15 cellular contexts compared by ENCODE assay signal in the genomic region with DNA sequence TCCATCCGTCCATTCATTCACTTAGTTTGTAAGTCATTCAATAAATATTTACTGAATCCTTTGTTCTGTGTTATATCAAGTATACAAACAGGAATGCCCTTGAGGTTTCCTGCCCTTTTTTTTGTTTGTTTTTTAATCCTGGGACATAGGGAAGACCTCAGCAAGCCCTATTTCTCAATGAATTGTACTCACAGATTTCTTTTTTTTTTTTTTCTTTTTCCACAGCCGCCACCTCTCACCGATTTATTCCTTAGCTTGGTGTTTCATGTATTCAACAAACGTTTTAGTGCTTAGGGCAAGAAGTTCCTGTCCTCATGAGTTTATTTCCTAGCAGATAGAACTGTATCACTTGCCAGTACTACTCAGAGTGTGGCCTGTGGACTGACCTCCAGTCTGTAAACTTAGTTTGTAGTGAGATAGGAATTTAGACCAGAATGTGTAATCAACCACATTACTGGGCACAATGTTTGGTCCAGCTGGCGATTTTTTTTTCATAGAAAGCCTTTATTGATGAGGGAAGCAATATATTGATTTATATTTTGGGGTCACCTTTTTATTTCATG. TPM values are rescaled to one million over a fixed set of nuclear protein-coding genes. Genes with fewer than 3 reads are reported as not detected.
A peak's percentile ranks its signal among the peaks of the same experiment; 100 is the strongest.
DNase-seq lines count a peak whose midpoint lies in the region; ATAC-seq and TF ChIP-seq lines count a peak whose summit lies in the region.
"Had no signal": no experiment of that assay in that cellular context is flagged by ENCODE, and none has a peak within 500 bp of the region (broad histone marks: within the 10 kb centered on the region; RNA-seq: fewer than 3 reads in every experiment).

No MANE protein-coding gene starts in this region.

- peaks cover 6 to 72% (median 23%) of the 10 kb centered on the region in 4 donors for H3K36me3 ChIP-seq in right lobe of liver
- H3K36me3 ChIP-seq in vagina, result peaks cover 0 to 55% of the 10 kb centered on the region in 2 donors
- H3K36me3 ChIP-seq: ovary had no signal

- H3K9me3 ChIP-seq in AG04450 (ENCODE audit: control insufficient read depth, insufficient read depth, low read length), result no peaks in the 10 kb centered on the region
- H3K9me3 ChIP-seq in right lobe of liver, result no peaks in the 10 kb centered on the region
- no peaks in the 10 kb centered on the region for H3K9me3 ChIP-seq in vagina
- H3K9me3 ChIP-seq: ovary, tibial nerve had no signal

- CTCF ChIA-PET in AG04450 (lab: Charles Lee), result interaction anchor here (1.7 to 1.9 kb wide), 2 partner anchors 20 to 28 kb away, joined by 6 to 8 read pairs; no protein-coding TSS in a partner anchor

- H3K4me3 ChIP-seq in AG04450 (ENCODE audit: low read depth, low read length), result no peak overlapping the region
- H3K4me3 ChIP-seq in right lobe of liver, result no peak overlapping the region
- H3K4me3 ChIP-seq in vagina, result no peak overlapping the region
- H3K4me3 ChIP-seq: ovary, tibial nerve had no signal

- ATAC-seq in right lobe of liver, result peak; percentile 75 to 86 (median 83)

- POLR2A ChIA-PET in AG04450 (lab: Yijun Ruan, JAX), result interaction anchor here (0.7 kb wide), 1 partner anchor 46 kb away, joined by 3 read pairs; no protein-coding TSS in a partner anchor

- TF ChIP-seq POLR2A in right lobe of liver (IDR thresholded peaks at IDR 0.05), result no peak
- no peak for TF ChIP-seq POLR2A in vagina (IDR thresholded peaks at IDR 0.05)

- DNase-seq in AG04450 (ENCODE audit: low read depth, low spot score) (peak; percentile 43), M059J (ENCODE audit: low read depth) (peak; percentile 81), fibroblast of gingiva (ENCODE audit: low read depth) (peak; percentile 36), right lobe of liver (peak in 1 of 3 donors; percentile 50), OCI-M2 (lab: John Stamatoyannopoulos, UW; ENCODE audit: unreplicated experiment) (no peak), vagina (ENCODE audit: extremely low spot score in 2 of 2) (no peak), DMS114 treated with DMSO at 0.1 percent for 48 hours (lab: John Stamatoyannopoulos, UW; ENCODE audit: unreplicated experiment) (no peak), SKM-1 treated with dmso at 0.1 percent for 144 hours (lab: John Stamatoyannopoulos, UW; ENCODE audit: unreplicated experiment) (no peak)
- DNase-seq: DMS153, midbrain, NCI-H146, ovary had no signal

- H3K27me3 ChIP-seq in AG04450 (ENCODE audit: control insufficient read depth, insufficient read depth, low read length), result no peaks in the 10 kb centered on the region
- H3K27me3 ChIP-seq in right lobe of liver, result no peaks in the 10 kb centered on the region
- no peaks in the 10 kb centered on the region for H3K27me3 ChIP-seq in vagina
- H3K27me3 ChIP-seq: ovary, tibial nerve had no signal

- H3K27ac ChIP-seq in AG04450 (ENCODE audit: low read depth, low read length), result no peak overlapping the region
- H3K27ac ChIP-seq in right lobe of liver, result peak overlapping the region; percentile 62 to 84 (median 75)
- H3K27ac ChIP-seq in vagina, result no peak overlapping the region
- H3K27ac ChIP-seq: epithelial cell of prostate, ovary, tibial nerve had no signal

- TF ChIP-seq CTCF in AG04450 (IDR thresholded peaks at IDR 0.05; ENCODE audit: low read depth, low read length) (no peak), right lobe of liver (IDR thresholded peaks at IDR 0.05) (no peak), vagina (IDR thresholded peaks at IDR 0.05) (no peak)

- intact Hi-C loops in right lobe of liver (cut with DNase I), result no loop called here
- intact Hi-C loops in vagina (cut with DNase I), result no loop called here

- 14% methylated on average over 5 of the region's 5 CpGs for WGBS in right lobe of liver (ENCODE audit: insufficient coverage, low coverage, low lambda C conversion rate, missing lambda C conversion rate)

- H3K4me1 ChIP-seq in right lobe of liver, result peaks cover 0 to 38% (median 19%) of the 10 kb centered on the region in 4 donors
- peaks cover 5% of the 10 kb centered on the region for H3K4me1 ChIP-seq in vagina
- H3K4me1 ChIP-seq: tibial nerve had no signal

RNA-seq across cellular contexts. Expression of gene C5orf47, which starts 35.4 kb away (rescaled TPM):
- polyA plus RNA-seq in AG04450 (2011; rRNA removed), result not detected in 2 replicates
- polyA minus RNA-seq in AG04450 (2011; rRNA and poly(A)+ RNA removed), result not detected in 2 replicates
- total RNA-seq in M059J (2014; rRNA removed; shearing (Covaris generic)), result not detected in 2 replicates
- total RNA-seq in right lobe of liver (not detected), vagina (not detected)
- total RNA-seq: activated CD8-positive, alpha-beta memory T cell treated with anti-CD3 and anti-CD28 coated beads for 36 hours; ovary; tibial nerve had no signal

Comparison
In these comparisons a context has a peak if more than half of its experiments do, and no peak if none do; other contexts are left out.
1. DNase-seq: peak in AG04450 (single experiment), M059J (single experiment) and fibroblast of gingiva (single experiment); none in OCI-M2 (single experiment), vagina (0 of 2), DMS114 treated with DMSO at 0.1 percent for 48 hours (single experiment) and SKM-1 treated with dmso at 0.1 percent for 144 hours (single experiment).
2. H3K27ac ChIP-seq: peak in right lobe of liver (3 of 3); none in AG04450 (single experiment) and vagina (single experiment).